27 cellular contexts compared by ENCODE assay signal in the genomic region with DNA sequence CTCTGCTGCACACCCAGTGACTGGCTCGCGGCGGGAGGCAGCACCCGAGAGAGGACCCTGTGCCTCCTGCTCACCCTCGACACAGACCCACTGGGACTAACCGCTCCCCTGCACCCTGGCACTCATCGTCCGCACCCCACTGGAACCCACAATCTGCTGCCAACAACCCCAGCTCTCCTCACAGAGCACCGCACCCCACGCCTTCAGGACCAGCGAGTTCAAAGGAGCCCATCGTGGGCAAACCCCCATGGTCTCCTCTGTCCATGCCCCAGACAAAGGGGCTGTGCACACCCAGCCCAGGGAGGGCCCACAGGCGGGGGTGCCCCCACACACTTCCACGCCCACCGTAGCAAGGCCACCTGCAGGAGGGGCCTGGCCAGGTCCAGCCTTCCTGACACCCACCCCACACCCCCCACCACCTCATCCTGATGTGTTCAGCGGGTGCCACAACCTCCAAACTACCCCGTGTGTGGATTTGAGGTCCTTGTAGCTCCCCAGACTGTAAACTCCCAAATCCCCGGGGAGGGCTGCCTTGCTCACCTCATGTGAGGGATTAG. TPM values are rescaled to one million over a fixed set of nuclear protein-coding genes. Genes with fewer than 3 reads are reported as not detected.
DNase-seq lines count a peak whose midpoint lies in the region; ATAC-seq and TF ChIP-seq lines count a peak whose summit lies in the region.
"Had no signal": no experiment of that assay in that cellular context is flagged by ENCODE, and none has a peak within 500 bp of the region (broad histone marks: within the 10 kb centered on the region; RNA-seq: fewer than 3 reads in every experiment).

No MANE protein-coding gene starts in this region.

- no peak for ATAC-seq in left lobe of liver
- no peak for ATAC-seq in esophagus mucosa
- no peak for ATAC-seq in GM18858 (IDR thresholded peaks at IDR 0.05; ENCODE audit: unreplicated experiment)
- ATAC-seq: activated CD8-positive, alpha-beta memory T cell treated with anti-CD3 and anti-CD28 coated beads, Interleukin-2, amount 10 ng/mL, durations not matched to agents 7 days and 5 days; GM12878; Panc1 had no signal

- no peaks in the 10 kb centered on the region for H3K36me3 Mint-ChIP-seq in activated T-cell treated with anti-CD3 and anti-CD28 coated beads, Interleukin-2, amount 50 U/mL, for 24 hours (ENCODE audit: low read depth)
- H3K36me3 Mint-ChIP-seq: activated CD8-positive, alpha-beta memory T cell treated with anti-CD3 and anti-CD28 coated beads, Interleukin-2, amount 10 ng/mL, durations not matched to agents 7 days and 5 days had no signal

- no peaks in the 10 kb centered on the region for H3K4me1 ChIP-seq in colonic mucosa
- no peaks in the 10 kb centered on the region for H3K4me1 ChIP-seq in testis

- WGBS in testis, 2 donors = 85 to 92% methylated on average over 8 to 18 of the region's 18 CpGs

- H3K9me3 Mint-ChIP-seq in activated T-cell treated with anti-CD3 and anti-CD28 coated beads, Interleukin-2, amount 50 U/mL, for 24 hours = no peaks in the 10 kb centered on the region
- H3K9me3 Mint-ChIP-seq: HFFc6 had no signal

- H3K27ac Mint-ChIP-seq in activated T-cell treated with anti-CD3 and anti-CD28 coated beads, Interleukin-2, amount 50 U/mL, for 24 hours = no peak overlapping the region
- H3K27ac Mint-ChIP-seq: activated CD8-positive, alpha-beta memory T cell treated with anti-CD3 and anti-CD28 coated beads, Interleukin-2, amount 10 ng/mL, durations not matched to agents 7 days and 5 days; HFFc6 had no signal

- no peaks in the 10 kb centered on the region for H3K36me3 ChIP-seq in colonic mucosa
- H3K36me3 ChIP-seq in testis (ENCODE audit: low read depth, missing control alignments) = no peaks in the 10 kb centered on the region
- no peaks in the 10 kb centered on the region for H3K36me3 ChIP-seq in MG63
- H3K36me3 ChIP-seq: cardiac muscle cell had no signal

- peak; percentile 23 for DNase-seq in activated T-cell treated with anti-CD3 and anti-CD28 coated beads, Interleukin-2, amount 50 U/mL, for 24 hours
- no peak for DNase-seq in activated T-cell treated with anti-CD3 and anti-CD28 coated beads for 4 hours
- peak; percentile 9 for DNase-seq in colonic mucosa
- peak; percentile 38 for DNase-seq in left lobe of liver (ENCODE audit: low spot score)
- DNase-seq in testis = peak; percentile 9
- no peak for DNase-seq in MG63
- DNase-seq: activated CD8-positive, alpha-beta memory T cell treated with anti-CD3 and anti-CD28 coated beads, Interleukin-2, amount 10 ng/mL, durations not matched to agents 7 days and 5 days; amygdala; DMS153; effector CD8-positive, alpha-beta T cell; GDM1; HFFc6; IMR-90; NCI-H187; NCI-H345; small intestine; stimulated activated CD4-positive, alpha-beta T cell treated with anti-CD3 and anti-CD28 coated beads, Interleukin-4, amount 100 ng/mL, for 4 hours; substantia nigra; T-helper 9 cell had no signal

- no peak overlapping the region for H3K27ac ChIP-seq in colonic mucosa
- H3K27ac ChIP-seq in testis = no peak overlapping the region
- H3K27ac ChIP-seq: cardiac muscle cell, SK-N-MC had no signal

- intact Hi-C loops in colonic mucosa (cut with DNase I) (no loop called here), testis (cut with DNase I; ENCODE audit: low total_unique reads) (no loop called here)

- H3K4me3 Mint-ChIP-seq in activated T-cell treated with anti-CD3 and anti-CD28 coated beads, Interleukin-2, amount 50 U/mL, for 24 hours = no peak overlapping the region
- H3K4me3 Mint-ChIP-seq: activated CD8-positive, alpha-beta memory T cell treated with anti-CD3 and anti-CD28 coated beads, Interleukin-2, amount 10 ng/mL, durations not matched to agents 7 days and 5 days; HFFc6 had no signal

- H3K27me3 ChIP-seq in colonic mucosa = no peaks in the 10 kb centered on the region
- no peaks in the 10 kb centered on the region for H3K27me3 ChIP-seq in testis
- no peaks in the 10 kb centered on the region for H3K27me3 ChIP-seq in MG63
- H3K27me3 ChIP-seq: cardiac muscle cell had no signal

- TF ChIP-seq POLR2A in testis (IDR thresholded peaks at IDR 0.05) = no peak

- H3K4me3 ChIP-seq in colonic mucosa = no peak overlapping the region
- H3K4me3 ChIP-seq in testis = no peak overlapping the region
- H3K4me3 ChIP-seq in MG63 = no peak overlapping the region
- H3K4me3 ChIP-seq: cardiac muscle cell, GM12878, lung, SK-N-MC had no signal

- no peak overlapping the region for H3K9ac ChIP-seq in colonic mucosa (ENCODE audit: low read depth in 2 of 2, low read length in 2 of 2)

- peaks cover 12% of the 10 kb centered on the region for H3K4me1 Mint-ChIP-seq in activated T-cell treated with anti-CD3 and anti-CD28 coated beads, Interleukin-2, amount 50 U/mL, for 24 hours (ENCODE audit: low read depth)

- H3K9me3 ChIP-seq in colonic mucosa = no peaks in the 10 kb centered on the region
- no peaks in the 10 kb centered on the region for H3K9me3 ChIP-seq in testis
- H3K9me3 ChIP-seq in MG63 = no peaks in the 10 kb centered on the region

- H3K27me3 Mint-ChIP-seq in activated T-cell treated with anti-CD3 and anti-CD28 coated beads, Interleukin-2, amount 50 U/mL, for 24 hours = no peaks in the 10 kb centered on the region
- H3K27me3 Mint-ChIP-seq: activated CD8-positive, alpha-beta memory T cell treated with anti-CD3 and anti-CD28 coated beads, Interleukin-2, amount 10 ng/mL, durations not matched to agents 7 days and 5 days had no signal

- TF ChIP-seq CTCF in colonic mucosa (IDR thresholded peaks at IDR 0.05) (no peak), testis (IDR thresholded peaks at IDR 0.05) (no peak)

RNA-seq across cellular contexts. Expression of gene RASGEF1A, which starts 14.0 kb away (rescaled TPM):
- total RNA-seq in colonic mucosa = 1 to 10 TPM; 1.0 to 1.9 TPM
- total RNA-seq in left lobe of liver = 0.13 TPM
- 10 to 100 TPM; 10.9 to 11.7 TPM for total RNA-seq in testis
- polyA plus RNA-seq in testis (ENCODE audit: insufficient read depth, low read depth, low replicate concordance) = 7.8 TPM
- total RNA-seq in esophagus mucosa = 1.00 TPM
- 0.30 TPM in 1 of 2 replicates, not detected in the other for total RNA-seq in MG63 (2014; rRNA removed; shearing (Covaris generic); ENCODE audit: low replicate concordance)
- total RNA-seq: A673, HFFc6 had no signal

Comparison
In these comparisons a context has a peak if more than half of its experiments do, and no peak if none do; other contexts are left out.
1. DNase-seq: peak in activated T-cell treated with anti-CD3 and anti-CD28 coated beads, Interleukin-2, amount 50 U/mL, for 24 hours (single experiment), colonic mucosa (single experiment), left lobe of liver (single experiment) and testis (single experiment); none in activated T-cell treated with anti-CD3 and anti-CD28 coated beads for 4 hours (single experiment) and MG63 (single experiment).